ENCODE assay signal across 8 cellular contexts in genomic region chr7:96321041-96321669, GRCh38. TPM values are rescaled to one million over a fixed set of nuclear protein-coding genes. Genes with fewer than 3 reads are reported as not detected.
A peak's percentile ranks its signal among the peaks of the same experiment; 100 is the strongest.
DNase-seq lines count a peak whose midpoint lies in the region; ATAC-seq, FAIRE-seq and TF ChIP-seq lines count a peak whose summit lies in the region.

No MANE protein-coding gene starts in this region.

- POLR2A ChIA-PET in T-cell (lab: Charles Lee) = interaction anchor here (0.9 to 1.4 kb wide), 2 partner anchors 18 to 35 kb away, joined by 3 read pairs; no protein-coding TSS in a partner anchor

- H2AFZ ChIP-seq in keratinocyte (ENCODE audit: control insufficient read depth, low read length) = peak overlapping the region; percentile 88

- no peak for TF ChIP-seq CTCF in keratinocyte (optimal IDR thresholded peaks at IDR 0.05 in 1 of 3, IDR thresholded peaks at IDR 0.05 in 1 of 3, conservative IDR thresholded peaks at IDR 0.05 in 1 of 3; ENCODE audit: extremely low read depth in 1 of 3, insufficient read depth in 2 of 3, low read length in 3 of 3)

- H3K27ac Mint-ChIP-seq in T-cell = peak overlapping the region; percentile 92 to 96

- CTCF ChIA-PET in T-cell (lab: Charles Lee) = no interaction called here

- H3K4me3 ChIP-seq in keratinocyte (ENCODE audit: control insufficient read depth in 2 of 3, extremely low read depth in 1 of 3, insufficient read depth in 2 of 3, low read depth in 1 of 3, low read length in 3 of 3) = peak overlapping the region; percentile 75 to 92 (median 89)

- H3K4me1 Mint-ChIP-seq in T-cell = peaks cover 31 to 33% (median 32%) of the 10 kb centered on the region in 3 donors

- FAIRE-seq in keratinocyte (lab: Jason Lieb, UNC) = peak; percentile 70

- H3K27me3 Mint-ChIP-seq in T-cell = no peaks in the 10 kb centered on the region

- H4K20me1 ChIP-seq in keratinocyte (ENCODE audit: control insufficient read depth, extremely low read depth, insufficient read depth, low read length) = no peaks in the 10 kb centered on the region

- peak overlapping the region; percentile 92 for H3K9ac ChIP-seq in keratinocyte (ENCODE audit: control insufficient read depth, extremely low read depth, insufficient read depth, low read length)

- H3K4me3 Mint-ChIP-seq in T-cell = peak overlapping the region; percentile 91 to 92 (median 92)

- DNase-seq in activated gamma-delta T cell treated with anti-CD3 and anti-CD28 coated beads, Interleukin-2, amount 50 U/mL, for 16 hours (ENCODE audit: low read depth) = peak; percentile 35
- DNase-seq in activated gamma-delta T cell (lab: John Stamatoyannopoulos, UW) = no peak
- DNase-seq in NCI-H128 (lab: John Stamatoyannopoulos, UW; ENCODE audit: unreplicated experiment) = peak; percentile 62
- DNase-seq in T-cell = peak in 27 of 34 experiments; percentile 4 to 59 (median 26)
- peak; percentile 47 for DNase-seq in central memory CD4-positive, alpha-beta T cell
- no peak for DNase-seq in keratinocyte (ENCODE audit: low read depth, low spot score)
- peak in 2 of 3 donors; percentile 47 to 62 for DNase-seq in stimulated activated CD4-positive, alpha-beta T cell treated with anti-CD3 and anti-CD28 coated beads, Interleukin-12 subunit alpha, Interleukin-12 subunit beta, amount 100 ng/mL, for 48 hours (ENCODE audit: low read depth in 2 of 3, low spot score in 1 of 3)

- H3K27ac ChIP-seq in keratinocyte (ENCODE audit: control insufficient read depth, insufficient read depth, low read length) = peak overlapping the region; percentile 90

- ATAC-seq in HG02798 (IDR thresholded peaks at IDR 0.05; ENCODE audit: poor library complexity, unreplicated experiment) (peak; percentile 51), T-cell (replicated peaks in 1 of 4) (peak; percentile 49 to 61 (median 50))

- dilution Hi-C loops in keratinocyte (cut with MboI; ENCODE audit: extremely low pct_ligation_motif_present, low sequenced_read_pairs) = no loop called here

- H3K79me2 ChIP-seq in keratinocyte (ENCODE audit: control insufficient read depth, insufficient read depth, low read length) = peaks cover 47% of the 10 kb centered on the region

- peaks cover 14% of the 10 kb centered on the region for H3K4me1 ChIP-seq in keratinocyte (ENCODE audit: control insufficient read depth, extremely low read depth, insufficient read depth, low read length)

- no peaks in the 10 kb centered on the region for H3K27me3 ChIP-seq in keratinocyte (ENCODE audit: control insufficient read depth, extremely low read depth, insufficient read depth, low read length)

- H3K36me3 ChIP-seq in keratinocyte (ENCODE audit: control insufficient read depth in 2 of 2, extremely low read depth in 1 of 2, insufficient read depth in 2 of 2, low read length in 2 of 2) = no peaks in the 10 kb centered on the region

- H3K4me2 ChIP-seq in keratinocyte (ENCODE audit: control insufficient read depth, extremely low read depth, insufficient read depth, low read depth, low read length) = peak overlapping the region; percentile 90

- peaks cover 4% of the 10 kb centered on the region for H3K36me3 Mint-ChIP-seq in T-cell

- no peaks in the 10 kb centered on the region for H3K9me3 ChIP-seq in keratinocyte (ENCODE audit: control insufficient read depth, low read depth, low read length)

- H3K9me1 ChIP-seq in keratinocyte (ENCODE audit: control insufficient read depth, extremely low read depth, insufficient read depth, low read length) = no peaks in the 10 kb centered on the region

- no peaks in the 10 kb centered on the region for H3K9me3 Mint-ChIP-seq in T-cell

RNA-seq across cellular contexts. Expression of gene SLC25A13, which starts 0.7 kb away (rescaled TPM):
- 10 to 100 TPM in 3 of 5 donors, 1 to 10 TPM in 2; 8.1 to 19.1 (median 10.9) TPM for total RNA-seq in T-cell
- polyA plus RNA-seq in keratinocyte = 21.0 to 29.4 TPM (median 25.2 TPM) in 3 replicates
- polyA plus RNA-seq in keratinocyte (2011; ENCODE audit: low read depth) = 17.9 TPM
- polyA plus RNA-seq in keratinocyte (2011; cell fraction: cytosol; rRNA removed) = 18.9 and 28.4 TPM in 2 replicates
- polyA plus RNA-seq in keratinocyte (2011; cell fraction: nucleus; rRNA removed) = 29.5 and 32.2 TPM in 2 replicates
- 13.1 and 19.7 TPM in 2 replicates for polyA plus RNA-seq in keratinocyte (2012; ENCODE audit: low replicate concordance)
- polyA minus RNA-seq in keratinocyte = 10.1 to 26.7 TPM (median 18.1 TPM) in 3 replicates
- polyA minus RNA-seq in keratinocyte (2011; cell fraction: cytosol; rRNA and poly(A)+ RNA removed) = 23.2 TPM
- 16.2 and 43.4 TPM in 2 replicates for polyA minus RNA-seq in keratinocyte (2011; cell fraction: nucleus; rRNA and poly(A)+ RNA removed)

Comparison
In these comparisons a context has a peak if more than half of its experiments do, and no peak if none do; other contexts are left out.
1. DNase-seq: peak in activated gamma-delta T cell treated with anti-CD3 and anti-CD28 coated beads, Interleukin-2, amount 50 U/mL, for 16 hours (single experiment), NCI-H128 (single experiment), T-cell (27 of 34), central memory CD4-positive, alpha-beta T cell (single experiment) and stimulated activated CD4-positive, alpha-beta T cell treated with anti-CD3 and anti-CD28 coated beads, Interleukin-12 subunit alpha, Interleukin-12 subunit beta, amount 100 ng/mL, for 48 hours (2 of 3); none in activated gamma-delta T cell (single experiment) and keratinocyte (single experiment).